In genomic region chr15:100168787-100169186, GRCh38 we compare ENCODE assay signal across 23 cellular contexts.
"Had no signal": no experiment of that assay in that cellular context is flagged by ENCODE, and none has a peak within 500 bp of the region (broad histone marks: within the 10 kb centered on the region; RNA-seq: fewer than 3 reads in every experiment).

No MANE protein-coding gene starts in this region.

- ATAC-seq: activated T-helper 17 cell treated with anti-CD3 and anti-CD28 coated beads, Interleukin-2, amount 50 U/mL, for 72 hours; K562; PC-3; T-helper 17 cell had no signal

- H3K27ac ChIP-seq: brain microvascular endothelial cell, cardiac muscle cell had no signal

- H3K27me3 ChIP-seq: brain microvascular endothelial cell, cardiac muscle cell had no signal

- H3K4me3 ChIP-seq: cardiac muscle cell, K562 had no signal

- DNase-seq: activated B cell treated with CpG ODN at 0.5 μM for 24 hours; activated CD4-positive, alpha-beta T cell treated with anti-CD3 and anti-CD28 coated beads for 1 hour; activated CD4-positive, alpha-beta T cell treated with anti-CD3 and anti-CD28 coated beads, Interleukin-2, amount 10 ng/mL, durations not matched to agents 24 days and 14 days; activated CD4-positive, alpha-beta T cell treated with anti-CD3 and anti-CD28 coated beads, Interleukin-2, amount 50 U/mL, for 48 hours; activated gamma-delta T cell; activated naive CD4-positive, alpha-beta T cell treated with anti-CD3 and anti-CD28 coated beads for 36 hours; activated naive CD8-positive, alpha-beta T cell treated with anti-CD3 and anti-CD28 coated beads for 36 hours; activated T-cell treated with anti-CD3 and anti-CD28 coated beads for 4 hours; activated T-cell treated with anti-CD3 and anti-CD28 coated beads, Interleukin-2, amount 50 U/mL, for 48 hours; brain microvascular endothelial cell; Karpas-422; NCI-H1105; NCI-H1436; NCI-H1694 treated with DMSO at 0.1 percent for 48 hours; NCI-H2029 treated with DMSO at 0.1 percent for 48 hours; NCI-H510A treated with DMSO at 0.1 percent for 48 hours; PC-3; SIG-M5; T-helper 17 cell; T-helper 9 cell had no signal

- H3K36me3 ChIP-seq: brain microvascular endothelial cell, cardiac muscle cell had no signal
